In the genomic region with DNA sequence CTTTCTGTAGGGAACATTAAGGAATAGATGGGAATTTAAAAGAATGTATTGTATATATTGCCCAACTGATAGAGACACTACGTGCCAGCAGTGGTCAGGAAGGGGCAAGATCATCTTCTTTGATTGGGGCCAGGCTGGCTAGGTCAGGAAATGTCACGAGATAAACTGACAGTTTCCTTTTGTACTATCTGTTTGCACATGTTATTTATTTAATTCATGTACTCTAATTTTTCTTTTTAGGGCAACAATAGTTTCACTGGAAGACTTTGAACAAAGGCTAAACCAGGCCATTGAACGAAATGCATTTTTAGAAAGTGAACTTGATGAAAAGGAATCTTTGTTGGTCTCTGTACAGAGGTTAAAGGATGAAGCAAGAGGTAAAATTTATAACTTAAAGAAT, we compare ENCODE assay signal across 1 cellular context.
A peak's percentile ranks its signal among the peaks of the same experiment; 100 is the strongest.
TF ChIP-seq lines count a peak whose summit lies in the region.

No MANE protein-coding gene starts in this region.

TF ChIP-seq in HepG2, 621 proteins besides CTCF, POLR2A, EP300 and RAD21 (continued from another document and continues in another):
- TF ChIP-seq DZIP1 (CRISPR knock-in tag; IDR thresholded peaks at IDR 0.05) = no peak
- TF ChIP-seq ZNF7 (CRISPR knock-in tag; IDR thresholded peaks at IDR 0.05) = no peak
- no peak for TF ChIP-seq ZNF121 (CRISPR knock-in tag; IDR thresholded peaks at IDR 0.05)
- TF ChIP-seq ZNF343 (CRISPR knock-in tag; IDR thresholded peaks at IDR 0.05) = no peak
- TF ChIP-seq KAT8 (CRISPR knock-in tag; IDR thresholded peaks at IDR 0.05) = no peak
- no peak for TF ChIP-seq ZNF468 (CRISPR knock-in tag; IDR thresholded peaks at IDR 0.05)
- no peak for TF ChIP-seq PLRG1 (conservative IDR thresholded peaks at IDR 0.05)
- no peak for TF ChIP-seq MEIS2 (CRISPR knock-in tag; IDR thresholded peaks at IDR 0.05)
- no peak for TF ChIP-seq GZF1 (CRISPR knock-in tag; IDR thresholded peaks at IDR 0.05)
- TF ChIP-seq, protein P1, sequence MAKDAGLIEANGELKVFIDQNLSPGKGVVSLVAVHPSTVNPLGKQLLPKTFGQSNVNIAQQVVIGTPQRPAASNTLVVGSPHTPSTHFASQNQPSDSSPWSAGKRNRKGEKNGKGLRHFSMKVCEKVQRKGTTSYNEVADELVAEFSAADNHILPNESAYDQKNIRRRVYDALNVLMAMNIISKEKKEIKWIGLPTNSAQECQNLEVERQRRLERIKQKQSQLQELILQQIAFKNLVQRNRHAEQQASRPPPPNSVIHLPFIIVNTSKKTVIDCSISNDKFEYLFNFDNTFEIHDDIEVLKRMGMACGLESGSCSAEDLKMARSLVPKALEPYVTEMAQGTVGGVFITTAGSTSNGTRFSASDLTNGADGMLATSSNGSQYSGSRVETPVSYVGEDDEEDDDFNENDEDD (CRISPR knock-in tag; IDR thresholded peaks at IDR 0.05; ENCODE audit: borderline replicate concordance) = no peak
- TF ChIP-seq, protein P2, sequence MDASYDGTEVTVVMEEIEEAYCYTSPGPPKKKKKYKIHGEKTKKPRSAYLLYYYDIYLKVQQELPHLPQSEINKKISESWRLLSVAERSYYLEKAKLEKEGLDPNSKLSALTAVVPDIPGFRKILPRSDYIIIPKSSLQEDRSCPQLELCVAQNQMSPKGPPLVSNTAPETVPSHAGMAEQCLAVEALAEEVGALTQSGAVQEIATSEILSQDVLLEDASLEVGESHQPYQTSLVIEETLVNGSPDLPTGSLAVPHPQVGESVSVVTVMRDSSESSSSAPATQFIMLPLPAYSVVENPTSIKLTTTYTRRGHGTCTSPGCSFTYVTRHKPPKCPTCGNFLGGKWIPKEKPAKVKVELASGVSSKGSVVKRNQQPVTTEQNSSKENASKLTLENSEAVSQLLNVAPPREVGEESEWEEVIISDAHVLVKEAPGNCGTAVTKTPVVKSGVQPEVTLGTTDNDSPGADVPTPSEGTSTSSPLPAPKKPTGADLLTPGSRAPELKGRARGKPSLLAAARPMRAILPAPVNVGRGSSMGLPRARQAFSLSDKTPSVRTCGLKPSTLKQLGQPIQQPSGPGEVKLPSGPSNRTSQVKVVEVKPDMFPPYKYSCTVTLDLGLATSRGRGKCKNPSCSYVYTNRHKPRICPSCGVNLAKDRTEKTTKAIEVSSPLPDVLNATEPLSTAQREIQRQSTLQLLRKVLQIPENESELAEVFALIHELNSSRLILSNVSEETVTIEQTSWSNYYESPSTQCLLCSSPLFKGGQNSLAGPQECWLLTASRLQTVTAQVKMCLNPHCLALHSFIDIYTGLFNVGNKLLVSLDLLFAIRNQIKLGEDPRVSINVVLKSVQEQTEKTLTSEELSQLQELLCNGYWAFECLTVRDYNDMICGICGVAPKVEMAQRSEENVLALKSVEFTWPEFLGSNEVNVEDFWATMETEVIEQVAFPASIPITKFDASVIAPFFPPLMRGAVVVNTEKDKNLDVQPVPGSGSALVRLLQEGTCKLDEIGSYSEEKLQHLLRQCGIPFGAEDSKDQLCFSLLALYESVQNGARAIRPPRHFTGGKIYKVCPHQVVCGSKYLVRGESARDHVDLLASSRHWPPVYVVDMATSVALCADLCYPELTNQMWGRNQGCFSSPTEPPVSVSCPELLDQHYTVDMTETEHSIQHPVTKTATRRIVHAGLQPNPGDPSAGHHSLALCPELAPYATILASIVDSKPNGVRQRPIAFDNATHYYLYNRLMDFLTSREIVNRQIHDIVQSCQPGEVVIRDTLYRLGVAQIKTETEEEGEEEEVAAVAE (CRISPR knock-in tag; IDR thresholded peaks at IDR 0.05; ENCODE audit: borderline replicate concordance) = 0 out of 2 replicates have a peak, but pooled peaks have one; percentile 32
- TF ChIP-seq ZNF607 (CRISPR knock-in tag; IDR thresholded peaks at IDR 0.05; ENCODE audit: borderline replicate concordance) = no peak
- no peak for TF ChIP-seq ZNF333 (CRISPR knock-in tag; IDR thresholded peaks at IDR 0.05; ENCODE audit: borderline replicate concordance)
- TF ChIP-seq ZNF577 (CRISPR knock-in tag; IDR thresholded peaks at IDR 0.05; ENCODE audit: borderline replicate concordance, low read depth) = no peak
- TF ChIP-seq, protein P3, sequence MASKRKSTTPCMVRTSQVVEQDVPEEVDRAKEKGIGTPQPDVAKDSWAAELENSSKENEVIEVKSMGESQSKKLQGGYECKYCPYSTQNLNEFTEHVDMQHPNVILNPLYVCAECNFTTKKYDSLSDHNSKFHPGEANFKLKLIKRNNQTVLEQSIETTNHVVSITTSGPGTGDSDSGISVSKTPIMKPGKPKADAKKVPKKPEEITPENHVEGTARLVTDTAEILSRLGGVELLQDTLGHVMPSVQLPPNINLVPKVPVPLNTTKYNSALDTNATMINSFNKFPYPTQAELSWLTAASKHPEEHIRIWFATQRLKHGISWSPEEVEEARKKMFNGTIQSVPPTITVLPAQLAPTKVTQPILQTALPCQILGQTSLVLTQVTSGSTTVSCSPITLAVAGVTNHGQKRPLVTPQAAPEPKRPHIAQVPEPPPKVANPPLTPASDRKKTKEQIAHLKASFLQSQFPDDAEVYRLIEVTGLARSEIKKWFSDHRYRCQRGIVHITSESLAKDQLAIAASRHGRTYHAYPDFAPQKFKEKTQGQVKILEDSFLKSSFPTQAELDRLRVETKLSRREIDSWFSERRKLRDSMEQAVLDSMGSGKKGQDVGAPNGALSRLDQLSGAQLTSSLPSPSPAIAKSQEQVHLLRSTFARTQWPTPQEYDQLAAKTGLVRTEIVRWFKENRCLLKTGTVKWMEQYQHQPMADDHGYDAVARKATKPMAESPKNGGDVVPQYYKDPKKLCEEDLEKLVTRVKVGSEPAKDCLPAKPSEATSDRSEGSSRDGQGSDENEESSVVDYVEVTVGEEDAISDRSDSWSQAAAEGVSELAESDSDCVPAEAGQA (IDR thresholded peaks at IDR 0.05; ENCODE audit: low read depth) = no peak
- TF ChIP-seq, protein P3 (CRISPR knock-in tag; IDR thresholded peaks at IDR 0.05; ENCODE audit: borderline replicate concordance) = no peak
- TF ChIP-seq PRPF4 (IDR thresholded peaks at IDR 0.05; ENCODE audit: low read depth, low read length, poor library complexity, severe bottlenecking) = no peak
- TF ChIP-seq ZNF746 (CRISPR knock-in tag; IDR thresholded peaks at IDR 0.05) = no peak
- TF ChIP-seq SALL1 (CRISPR knock-in tag; IDR thresholded peaks at IDR 0.05) = peak; percentile 48; the same call in 1 of the 2 replicates
- TF ChIP-seq, protein P4, sequence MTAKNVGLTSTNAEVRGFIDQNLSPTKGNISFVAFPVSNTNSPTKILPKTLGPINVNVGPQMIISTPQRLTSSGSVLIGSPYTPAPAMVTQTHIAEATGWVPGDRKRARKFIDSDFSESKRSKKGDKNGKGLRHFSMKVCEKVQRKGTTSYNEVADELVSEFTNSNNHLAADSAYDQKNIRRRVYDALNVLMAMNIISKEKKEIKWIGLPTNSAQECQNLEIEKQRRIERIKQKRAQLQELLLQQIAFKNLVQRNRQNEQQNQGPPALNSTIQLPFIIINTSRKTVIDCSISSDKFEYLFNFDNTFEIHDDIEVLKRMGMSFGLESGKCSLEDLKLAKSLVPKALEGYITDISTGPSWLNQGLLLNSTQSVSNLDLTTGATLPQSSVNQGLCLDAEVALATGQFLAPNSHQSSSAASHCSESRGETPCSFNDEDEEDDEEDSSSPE (CRISPR knock-in tag; IDR thresholded peaks at IDR 0.05) = no peak
- TF ChIP-seq RFX3 (CRISPR knock-in tag; IDR thresholded peaks at IDR 0.05) = no peak
- no peak for TF ChIP-seq PCBP1 (IDR thresholded peaks at IDR 0.05; ENCODE audit: borderline replicate concordance, low read depth, low read length)
- TF ChIP-seq ZNF256 (CRISPR knock-in tag; conservative IDR thresholded peaks at IDR 0.05) = no peak
- no peak for TF ChIP-seq XBP1 (CRISPR knock-in tag; IDR thresholded peaks at IDR 0.05)
- TF ChIP-seq NCOA2 (CRISPR knock-in tag; IDR thresholded peaks at IDR 0.05) = peak; percentile 84
- no peak for TF ChIP-seq NAIF1 (CRISPR knock-in tag; IDR thresholded peaks at IDR 0.05; ENCODE audit: borderline replicate concordance)
- no peak for TF ChIP-seq ZNF687 (CRISPR knock-in tag; IDR thresholded peaks at IDR 0.05)
- TF ChIP-seq, protein P5, sequence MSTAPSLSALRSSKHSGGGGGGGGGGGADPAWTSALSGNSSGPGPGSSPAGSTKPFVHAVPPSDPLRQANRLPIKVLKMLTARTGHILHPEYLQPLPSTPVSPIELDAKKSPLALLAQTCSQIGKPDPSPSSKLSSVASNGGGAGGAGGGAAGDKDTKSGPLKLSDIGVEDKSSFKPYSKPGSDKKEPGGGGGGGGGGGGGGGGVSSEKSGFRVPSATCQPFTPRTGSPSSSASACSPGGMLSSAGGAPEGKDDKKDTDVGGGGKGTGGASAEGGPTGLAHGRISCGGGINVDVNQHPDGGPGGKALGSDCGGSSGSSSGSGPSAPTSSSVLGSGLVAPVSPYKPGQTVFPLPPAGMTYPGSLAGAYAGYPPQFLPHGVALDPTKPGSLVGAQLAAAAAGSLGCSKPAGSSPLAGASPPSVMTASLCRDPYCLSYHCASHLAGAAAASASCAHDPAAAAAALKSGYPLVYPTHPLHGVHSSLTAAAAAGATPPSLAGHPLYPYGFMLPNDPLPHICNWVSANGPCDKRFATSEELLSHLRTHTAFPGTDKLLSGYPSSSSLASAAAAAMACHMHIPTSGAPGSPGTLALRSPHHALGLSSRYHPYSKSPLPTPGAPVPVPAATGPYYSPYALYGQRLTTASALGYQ (CRISPR knock-in tag; IDR thresholded peaks at IDR 0.05) = 0 out of 2 replicates have a peak, but pooled peaks have one; percentile 18
- no peak for TF ChIP-seq CREBL2 (CRISPR knock-in tag; IDR thresholded peaks at IDR 0.05; ENCODE audit: borderline replicate concordance)
- TF ChIP-seq, protein P6, sequence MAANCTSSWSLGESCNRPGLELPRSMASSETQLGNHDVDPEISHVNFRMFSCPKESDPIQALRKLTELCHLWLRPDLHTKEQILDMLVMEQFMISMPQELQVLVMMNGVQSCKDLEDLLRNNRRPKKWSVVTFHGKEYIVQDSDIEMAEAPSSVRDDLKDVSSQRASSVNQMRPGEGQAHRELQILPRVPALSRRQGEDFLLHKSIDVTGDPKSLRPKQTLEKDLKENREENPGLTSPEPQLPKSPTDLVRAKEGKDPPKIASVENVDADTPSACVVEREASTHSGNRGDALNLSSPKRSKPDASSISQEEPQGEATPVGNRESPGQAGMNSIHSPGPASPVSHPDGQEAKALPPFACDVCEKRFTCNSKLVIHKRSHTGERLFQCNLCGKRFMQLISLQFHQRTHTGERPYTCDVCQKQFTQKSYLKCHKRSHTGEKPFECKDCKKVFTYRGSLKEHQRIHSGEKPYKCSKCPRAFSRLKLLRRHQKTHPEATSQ (CRISPR knock-in tag; IDR thresholded peaks at IDR 0.05; ENCODE audit: borderline replicate concordance) = no peak
- peak; percentile 27; the same call in 1 of the 2 replicates for TF ChIP-seq RCOR2 (CRISPR knock-in tag; IDR thresholded peaks at IDR 0.05)
- no peak for TF ChIP-seq ZNF557 (CRISPR knock-in tag; IDR thresholded peaks at IDR 0.05)
